Comparison of ENCODE assay signal across 8 cellular contexts in genomic region chr15:44713006-44713966, GRCh38. TPM values are rescaled to one million over a fixed set of nuclear protein-coding genes. Genes with fewer than 3 reads are reported as not detected.
DNase-seq lines count a peak whose midpoint lies in the region; ATAC-seq and TF ChIP-seq lines count a peak whose summit lies in the region.

No MANE protein-coding gene starts in this region.

- 0 out of 2 replicates have a peak overlapping the region, but pooled peaks have one; percentile 16 for H3K27ac ChIP-seq in PC-9
- no peak overlapping the region for H3K27ac ChIP-seq in neural progenitor cell

- CTCF ChIA-PET in AG04449 (lab: Yijun Ruan, JAX), result interaction anchor here (0.7 to 6.8 kb wide), 9 partner anchors 9 to 405 kb away, joined by 3 to 85 read pairs (median 5); partner anchors contain the start of genes SPG11 and TRIM69
- CTCF ChIA-PET in PC-9 (lab: Charles Lee), result interaction anchor here (0.5 to 2.0 kb wide), 6 partner anchors 13 to 254 kb away, joined by 4 to 8 read pairs (median 5); partner anchors contain the start of gene SPG11

- no peaks in the 10 kb centered on the region for H3K27me3 Mint-ChIP-seq in neural progenitor cell (ENCODE audit: insufficient read depth, low read depth)

- H3K4me3 Mint-ChIP-seq in neural progenitor cell, result peak overlapping the region; percentile 97

- H3K79me2 ChIP-seq in PC-9 (ENCODE audit: low read depth) (peaks cover 41% of the 10 kb centered on the region), neural progenitor cell (ENCODE audit: low read depth) (no peaks in the 10 kb centered on the region)

- no peaks in the 10 kb centered on the region for H3K9me2 ChIP-seq in PC-9 (ENCODE audit: insufficient read depth)

- H3K36me3 ChIP-seq in PC-9 (ENCODE audit: low read depth) (peaks cover 3% of the 10 kb centered on the region; the same call in 1 of the 2 replicates), neural progenitor cell (no peaks in the 10 kb centered on the region)

- H4K20me1 ChIP-seq in PC-9 (ENCODE audit: insufficient read depth) (no peaks in the 10 kb centered on the region), neural progenitor cell (ENCODE audit: low read depth) (no peaks in the 10 kb centered on the region)

- H3K4me1 Mint-ChIP-seq in neural progenitor cell, result peaks cover 19% of the 10 kb centered on the region

- TF ChIP-seq CTCF in AG04449 (IDR thresholded peaks at IDR 0.05; ENCODE audit: insufficient read depth, low read length, missing control alignments) (peak; percentile 17), GM12872 (IDR thresholded peaks at IDR 0.05; ENCODE audit: insufficient read depth, low read depth, low read length) (peak; percentile 24; the same call in 1 of the 3 replicates), PC-9 (conservative IDR thresholded peaks at IDR 0.05) (peak; percentile 36; the same call in 1 of the 2 replicates), neural progenitor cell (IDR thresholded peaks at IDR 0.05) (peak; percentile 38)

- H3F3A ChIP-seq in PC-9 (ENCODE audit: insufficient read depth, low read depth), result peaks cover 12% of the 10 kb centered on the region
- no peaks in the 10 kb centered on the region for H3F3A ChIP-seq in neural progenitor cell (ENCODE audit: low read depth)

- H3K9me3 Mint-ChIP-seq in neural progenitor cell, result no peaks in the 10 kb centered on the region

- DNase-seq in AG04449 (ENCODE audit: low read depth, low spot score) (no peak), PC-9 (no peak), dermis blood vessel endothelial cell (peak; percentile 60), neural progenitor cell (ENCODE audit: low spot score) (no peak), epidermal melanocyte (ENCODE audit: insufficient read length, low spot score) (no peak)

- H3K4me3 ChIP-seq in AG04449 (ENCODE audit: low read depth, low read length), result peak overlapping the region; percentile 99
- peak overlapping the region; percentile 94 for H3K4me3 ChIP-seq in PC-9
- no peak overlapping the region for H3K4me3 ChIP-seq in neural progenitor cell

- H2AFZ ChIP-seq in PC-9 (peak overlapping the region; percentile 82), neural progenitor cell (replicated peaks) (no peak overlapping the region)

- H3K4me1 ChIP-seq in PC-9 (replicated peaks; ENCODE audit: insufficient read depth) (0 out of 2 replicates have a peak, but pooled peaks cover under 1% of the 10 kb centered on the region), neural progenitor cell (no peaks in the 10 kb centered on the region)

- H3K9me3 ChIP-seq in PC-9 (ENCODE audit: insufficient read depth, low read depth) (no peaks in the 10 kb centered on the region), neural progenitor cell (ENCODE audit: low read depth) (no peaks in the 10 kb centered on the region)

- no peak overlapping the region for H3K9ac ChIP-seq in neural progenitor cell

- H3K4me2 ChIP-seq in PC-9 (peak overlapping the region; percentile 93), neural progenitor cell (no peak overlapping the region)

- no peak for ATAC-seq in GM18517 (IDR thresholded peaks at IDR 0.05; ENCODE audit: unreplicated experiment)
- ATAC-seq in GM19023 (IDR thresholded peaks at IDR 0.05; ENCODE audit: unreplicated experiment), result no peak

- peaks cover 12% of the 10 kb centered on the region for H3K36me3 Mint-ChIP-seq in neural progenitor cell

- H3K27ac Mint-ChIP-seq in neural progenitor cell, result no peak overlapping the region

- intact Hi-C loops in PC-9 (cut with micrococcal nuclease; ENCODE audit: unreplicated experiment), result no loop called here

- BruUV-seq in PC-9 (replicated peaks; lab: Mats Ljungman, UMichigan), result no TSS peak

- no peaks in the 10 kb centered on the region for H3K27me3 ChIP-seq in PC-9 (ENCODE audit: insufficient read depth, low read depth)
- peaks cover 21% of the 10 kb centered on the region for H3K27me3 ChIP-seq in neural progenitor cell

- POLR2A ChIA-PET in AG04449 (lab: Yijun Ruan, JAX), result interaction anchor here (2.3 to 4.4 kb wide), 4 partner anchors 8 to 50 kb away, joined by 7 to 73 read pairs (median 19); partner anchors contain the start of gene SPG11
- POLR2A ChIA-PET in PC-9 (lab: Charles Lee; ENCODE audit: unreplicated experiment), result interaction anchor here (0.5 to 1.0 kb wide), 10 partner anchors 8 to 505 kb away, joined by 3 to 8 read pairs (median 4); no protein-coding TSS in a partner anchor

RNA-seq across cellular contexts. Expression of gene B2M, which starts 2.0 kb away (rescaled TPM):
- total RNA-seq in PC-9 (2021), result 606 and 685 TPM in 2 replicates
- total RNA-seq in dermis blood vessel endothelial cell, result 2,080 and 4,706 TPM in 2 replicates
- 73.5 and 120 TPM in 2 replicates for total RNA-seq in neural progenitor cell (ENCODE audit: low replicate concordance)

RNA-seq across cellular contexts. Expression of gene PATL2, which starts 2.2 kb away (rescaled TPM):
- total RNA-seq in PC-9 (2021), result 0.61 and 2.0 TPM in 2 replicates
- total RNA-seq in dermis blood vessel endothelial cell, result 0.09 and 0.17 TPM in 2 replicates
- total RNA-seq in neural progenitor cell (ENCODE audit: low replicate concordance), result 0.68 TPM in 1 of 2 replicates, not detected in the other

RNA-seq across cellular contexts. Expression of gene TRIM69, which starts 23.0 kb away (rescaled TPM):
- total RNA-seq in PC-9 (2021) (17.4 and 21.3 TPM in 2 replicates), dermis blood vessel endothelial cell (12.8 and 14.1 TPM in 2 replicates), neural progenitor cell (ENCODE audit: low replicate concordance) (0.46 and 0.51 TPM in 2 replicates)

RNA-seq across cellular contexts. Expression of gene SPG11, which starts 49.8 kb away (rescaled TPM):
- 63.2 and 64.2 TPM in 2 replicates for total RNA-seq in PC-9 (2021)
- total RNA-seq in dermis blood vessel endothelial cell, result 52.1 and 74.4 TPM in 2 replicates
- 60.1 and 65.9 TPM in 2 replicates for total RNA-seq in neural progenitor cell (ENCODE audit: low replicate concordance)
